Comparison of ENCODE assay signal across 14 cellular contexts in the genomic region with DNA sequence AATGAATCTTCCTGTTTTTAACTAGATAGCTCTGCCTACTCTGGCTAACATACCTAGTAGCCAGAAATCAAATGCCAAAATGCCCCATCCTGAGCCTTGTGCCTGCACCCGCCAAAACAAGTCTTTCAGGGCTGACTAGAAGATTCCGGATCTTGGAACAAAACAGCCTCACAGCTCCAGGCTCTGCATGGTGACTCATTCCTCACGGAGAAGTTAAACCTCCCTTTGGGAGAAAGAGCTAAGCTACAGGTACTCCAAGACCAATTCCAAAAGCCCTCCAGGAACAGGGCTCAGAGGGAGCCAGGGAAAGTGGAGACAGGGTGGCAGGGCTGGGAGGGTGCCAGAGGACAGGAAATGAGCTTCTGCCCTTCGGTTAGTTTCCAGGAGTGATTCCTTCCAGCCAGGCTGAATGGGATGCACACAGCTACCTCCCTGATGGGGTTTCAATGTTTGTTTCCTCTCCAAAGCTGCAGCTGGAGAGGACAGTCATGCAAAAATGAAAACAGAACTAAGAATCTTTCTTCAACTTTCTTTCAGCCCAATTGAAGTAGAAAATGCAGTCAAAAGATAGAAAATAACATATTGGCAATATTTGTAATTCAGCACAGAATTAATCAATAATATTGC.
DNase-seq lines count a peak whose midpoint lies in the region; ATAC-seq and TF ChIP-seq lines count a peak whose summit lies in the region.
"Had no signal": no experiment of that assay in that cellular context is flagged by ENCODE, and none has a peak within 500 bp of the region (broad histone marks: within the 10 kb centered on the region; RNA-seq: fewer than 3 reads in every experiment).

No MANE protein-coding gene starts in this region.

- intact Hi-C loops in Calu3 (cut with micrococcal nuclease; ENCODE audit: unreplicated experiment): no loop called here
- intact Hi-C loops in prostate gland (cut with DNase I): loop anchor here (5.0 kb wide), 1 partner anchor 50 kb away; no protein-coding TSS in a partner anchor
- intact Hi-C loops in CD14-positive monocyte (cut with micrococcal nuclease): no loop called here

- no TSS peak for BruUV-seq in Calu3 (replicated peaks; lab: Mats Ljungman, UMichigan)

- peak; percentile 88 for ATAC-seq in RWPE2 (ENCODE audit: low read depth)
- ATAC-seq: activated T-helper 17 cell treated with anti-CD3 and anti-CD28 coated beads, Interleukin-2, amount 50 U/mL, for 72 hours had no signal

- H3K4me3 Mint-ChIP-seq in Calu3 (ENCODE audit: low read depth, unreplicated experiment): no peak overlapping the region
- no peak overlapping the region for H3K4me3 Mint-ChIP-seq in CD14-positive monocyte
- H3K4me3 Mint-ChIP-seq: activated T-helper 17 cell treated with anti-CD3 and anti-CD28 coated beads, Interleukin-2, amount 50 U/mL, for 72 hours; CD4-positive, CD25-positive, alpha-beta regulatory T cell; neural crest cell had no signal

- no peaks in the 10 kb centered on the region for H3K27me3 Mint-ChIP-seq in Calu3 (ENCODE audit: unreplicated experiment)
- H3K27me3 Mint-ChIP-seq in CD14-positive monocyte (ENCODE audit: low read depth in 3 of 3): peaks cover 3 to 13% (median 5%) of the 10 kb centered on the region in 3 donors
- H3K27me3 Mint-ChIP-seq: activated T-helper 17 cell treated with anti-CD3 and anti-CD28 coated beads, Interleukin-2, amount 50 U/mL, for 72 hours; CD4-positive, CD25-positive, alpha-beta regulatory T cell had no signal

- no peak for TF ChIP-seq CTCF in Calu3 (IDR thresholded peaks at IDR 0.05; ENCODE audit: unreplicated experiment)
- no peak for TF ChIP-seq CTCF in RWPE2 (IDR thresholded peaks at IDR 0.05; ENCODE audit: poor library complexity, severe bottlenecking)
- no peak for TF ChIP-seq CTCF in fibroblast of the aortic adventitia (IDR thresholded peaks at IDR 0.05; ENCODE audit: insufficient read depth, low read length)
- no peak for TF ChIP-seq CTCF in prostate gland (IDR thresholded peaks at IDR 0.05)
- no peak for TF ChIP-seq CTCF in CD14-positive monocyte (IDR thresholded peaks at IDR 0.05)

- H3K36me3 ChIP-seq in RWPE2 (ENCODE audit: low read depth) (no peaks in the 10 kb centered on the region), prostate gland (no peaks in the 10 kb centered on the region)

- H3K9me3 Mint-ChIP-seq in Calu3 (ENCODE audit: low read depth, unreplicated experiment) (no peaks in the 10 kb centered on the region), CD14-positive monocyte (peaks cover 0 to 3% (median 0%) of the 10 kb centered on the region in 7 donors)
- H3K9me3 Mint-ChIP-seq: activated T-helper 17 cell treated with anti-CD3 and anti-CD28 coated beads, Interleukin-2, amount 50 U/mL, for 72 hours had no signal

- 12% methylated on average over 4 of the region's 4 CpGs for WGBS in prostate gland

- no peaks in the 10 kb centered on the region for H3K9me3 ChIP-seq in RWPE2 (ENCODE audit: severe bottlenecking)
- H3K9me3 ChIP-seq in prostate gland: no peaks in the 10 kb centered on the region

- no peaks in the 10 kb centered on the region for H3K36me3 Mint-ChIP-seq in Calu3 (ENCODE audit: insufficient read depth, unreplicated experiment)
- no peaks in the 10 kb centered on the region for H3K36me3 Mint-ChIP-seq in CD14-positive monocyte
- H3K36me3 Mint-ChIP-seq: CD4-positive, CD25-positive, alpha-beta regulatory T cell had no signal

- peak overlapping the region; percentile 17 for H3K27ac ChIP-seq in RWPE2 (ENCODE audit: poor library complexity, severe bottlenecking)
- peak overlapping the region; percentile 62 to 63 for H3K27ac ChIP-seq in prostate gland

- H3K27me3 ChIP-seq in RWPE2 (ENCODE audit: insufficient read depth, poor library complexity, severe bottlenecking): no peaks in the 10 kb centered on the region
- no peaks in the 10 kb centered on the region for H3K27me3 ChIP-seq in prostate gland (replicated peaks; ENCODE audit: insufficient read depth)

- H3K4me3 ChIP-seq in RWPE2 (ENCODE audit: severe bottlenecking): no peak overlapping the region
- no peak overlapping the region for H3K4me3 ChIP-seq in fibroblast of the aortic adventitia (ENCODE audit: low read depth, low read length)
- H3K4me3 ChIP-seq in prostate gland: no peak overlapping the region

- DNase-seq in Calu3 (peak; percentile 43), RWPE2 (ENCODE audit: low spot score) (no peak), fibroblast of the aortic adventitia (ENCODE audit: low read depth) (peak; percentile 67), prostate gland (ENCODE audit: low spot score) (peak; percentile 60), NCI-H146 (lab: John Stamatoyannopoulos, UW) (no peak), CD14-positive monocyte (ENCODE audit: low spot score) (no peak), ecto neural progenitor cell (ENCODE audit: low spot score) (no peak)
- DNase-seq in stimulated activated CD8-positive, alpha-beta memory T cell treated with anti-CD3 and anti-CD28 coated beads, Interleukin-4, amount 100 ng/mL, for 48 hours: no peak
- DNase-seq: CD4-positive, CD25-positive, alpha-beta regulatory T cell; NCI-H187 treated with DMSO at 0.1 percent for 48 hours; RPMI8226; stimulated activated CD4-positive, alpha-beta T cell treated with anti-CD3 and anti-CD28 coated beads, Interleukin-4, amount 100 ng/mL, for 4 hours had no signal

- H3K27ac Mint-ChIP-seq in Calu3 (ENCODE audit: unreplicated experiment) (no peak overlapping the region), CD14-positive monocyte (no peak overlapping the region)
- H3K27ac Mint-ChIP-seq: activated T-helper 17 cell treated with anti-CD3 and anti-CD28 coated beads, Interleukin-2, amount 50 U/mL, for 72 hours; CD4-positive, CD25-positive, alpha-beta regulatory T cell had no signal

- CTCF ChIA-PET in Calu3 (lab: Charles Lee): interaction anchor here (0.6 to 1.5 kb wide), 4 partner anchors 22 to 172 kb away, joined by 3 to 5 read pairs (median 4); no protein-coding TSS in a partner anchor

- H3K4me1 ChIP-seq in RWPE2 (ENCODE audit: insufficient read depth, poor library complexity, severe bottlenecking) (peaks cover 11% of the 10 kb centered on the region), prostate gland (replicated peaks) (peaks cover 4% of the 10 kb centered on the region)

- H3K4me1 Mint-ChIP-seq in Calu3 (ENCODE audit: low read depth, unreplicated experiment): peaks cover 23% of the 10 kb centered on the region
- peaks cover 7% of the 10 kb centered on the region for H3K4me1 Mint-ChIP-seq in CD14-positive monocyte
- H3K4me1 Mint-ChIP-seq: activated T-helper 17 cell treated with anti-CD3 and anti-CD28 coated beads, Interleukin-2, amount 50 U/mL, for 72 hours; CD4-positive, CD25-positive, alpha-beta regulatory T cell had no signal

- TF ChIP-seq POLR2A in prostate gland (IDR thresholded peaks at IDR 0.05): no peak

Comparison
In these comparisons a context has a peak if more than half of its experiments do, and no peak if none do; other contexts are left out.
1. DNase-seq: peak in Calu3 (single experiment), fibroblast of the aortic adventitia (single experiment) and prostate gland (single experiment); none in RWPE2 (single experiment), NCI-H146 (single experiment), CD14-positive monocyte (single experiment), stimulated activated CD8-positive, alpha-beta memory T cell treated with anti-CD3 and anti-CD28 coated beads, Interleukin-4, amount 100 ng/mL, for 48 hours (single experiment) and ecto neural progenitor cell (single experiment).